16 cellular contexts compared by ENCODE assay signal in genomic region chr1:48405400-48405799, GRCh38.
"Had no signal": no experiment of that assay in that cellular context is flagged by ENCODE, and none has a peak within 500 bp of the region (broad histone marks: within the 10 kb centered on the region; RNA-seq: fewer than 3 reads in every experiment).

No MANE protein-coding gene starts in this region.

- H3K4me1 ChIP-seq: right lobe of liver had no signal

- H3K9me3 ChIP-seq: neutrophil, right lobe of liver, thoracic aorta had no signal

- H3K27ac ChIP-seq: brain microvascular endothelial cell, neutrophil, right lobe of liver, thoracic aorta had no signal

- DNase-seq: activated B cell treated with CpG ODN at 0.5 μM for 24 hours; activated CD4-positive, alpha-beta T cell treated with anti-CD3 and anti-CD28 coated beads, Interleukin-2, amount 10 ng/mL, durations not matched to agents 24 days and 14 days; activated naive CD4-positive, alpha-beta T cell treated with anti-CD3 and anti-CD28 coated beads for 36 hours; brain microvascular endothelial cell; dermis blood vessel endothelial cell; erythroblast; foreskin melanocyte; islet precursor cell; naive B cell; right lobe of liver; stimulated activated CD4-positive, alpha-beta T cell treated with anti-CD3 and anti-CD28 coated beads, Interleukin-4, amount 100 ng/mL, for 1 hour; stimulated activated CD8-positive, alpha-beta memory T cell treated with anti-CD3 and anti-CD28 coated beads, Interleukin-4, amount 100 ng/mL, for 48 hours; stimulated activated naive CD8-positive, alpha-beta T cell treated with anti-CD3 and anti-CD28 coated beads, Interleukin-15, Interleukin-2, amounts not matched to agents 100 U/mL and 50 U/mL, for 24 hours; T-helper 17 cell had no signal

- H3K4me3 ChIP-seq: right lobe of liver, thoracic aorta had no signal

- H3K27me3 ChIP-seq: brain microvascular endothelial cell, neutrophil, right lobe of liver had no signal

- H3K36me3 ChIP-seq: brain microvascular endothelial cell, neutrophil, right lobe of liver, thoracic aorta had no signal
